ENCODE assay signal across 1 cellular context in the genomic region with DNA sequence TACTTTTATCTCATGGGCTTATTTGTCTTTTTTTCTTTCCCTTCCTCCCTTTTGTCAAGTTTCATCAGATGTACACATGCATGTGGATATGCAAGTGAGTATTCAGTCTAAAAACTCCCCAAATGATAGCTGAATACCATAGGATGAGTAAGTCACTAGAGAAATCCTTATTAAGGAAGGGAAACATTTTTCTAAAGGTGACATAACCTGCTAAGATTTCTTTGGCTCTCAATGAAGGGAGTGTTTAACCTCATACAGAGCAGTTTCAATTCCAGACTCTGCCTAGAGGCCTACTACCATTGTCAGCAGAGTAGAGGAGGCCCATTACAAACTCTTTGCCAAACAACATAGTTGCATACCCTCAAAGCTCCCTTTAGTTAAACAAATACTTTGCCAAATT.
TF ChIP-seq lines count a peak whose summit lies in the region.

No MANE protein-coding gene starts in this region.

TF ChIP-seq in SK-N-SH, 30 proteins besides CTCF, POLR2A, EP300 and RAD21 (continued from another document):
- TF ChIP-seq, protein P1, sequence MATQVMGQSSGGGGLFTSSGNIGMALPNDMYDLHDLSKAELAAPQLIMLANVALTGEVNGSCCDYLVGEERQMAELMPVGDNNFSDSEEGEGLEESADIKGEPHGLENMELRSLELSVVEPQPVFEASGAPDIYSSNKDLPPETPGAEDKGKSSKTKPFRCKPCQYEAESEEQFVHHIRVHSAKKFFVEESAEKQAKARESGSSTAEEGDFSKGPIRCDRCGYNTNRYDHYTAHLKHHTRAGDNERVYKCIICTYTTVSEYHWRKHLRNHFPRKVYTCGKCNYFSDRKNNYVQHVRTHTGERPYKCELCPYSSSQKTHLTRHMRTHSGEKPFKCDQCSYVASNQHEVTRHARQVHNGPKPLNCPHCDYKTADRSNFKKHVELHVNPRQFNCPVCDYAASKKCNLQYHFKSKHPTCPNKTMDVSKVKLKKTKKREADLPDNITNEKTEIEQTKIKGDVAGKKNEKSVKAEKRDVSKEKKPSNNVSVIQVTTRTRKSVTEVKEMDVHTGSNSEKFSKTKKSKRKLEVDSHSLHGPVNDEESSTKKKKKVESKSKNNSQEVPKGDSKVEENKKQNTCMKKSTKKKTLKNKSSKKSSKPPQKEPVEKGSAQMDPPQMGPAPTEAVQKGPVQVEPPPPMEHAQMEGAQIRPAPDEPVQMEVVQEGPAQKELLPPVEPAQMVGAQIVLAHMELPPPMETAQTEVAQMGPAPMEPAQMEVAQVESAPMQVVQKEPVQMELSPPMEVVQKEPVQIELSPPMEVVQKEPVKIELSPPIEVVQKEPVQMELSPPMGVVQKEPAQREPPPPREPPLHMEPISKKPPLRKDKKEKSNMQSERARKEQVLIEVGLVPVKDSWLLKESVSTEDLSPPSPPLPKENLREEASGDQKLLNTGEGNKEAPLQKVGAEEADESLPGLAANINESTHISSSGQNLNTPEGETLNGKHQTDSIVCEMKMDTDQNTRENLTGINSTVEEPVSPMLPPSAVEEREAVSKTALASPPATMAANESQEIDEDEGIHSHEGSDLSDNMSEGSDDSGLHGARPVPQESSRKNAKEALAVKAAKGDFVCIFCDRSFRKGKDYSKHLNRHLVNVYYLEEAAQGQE (IDR thresholded peaks at IDR 0.05; ENCODE audit: low read depth, low read length), result no peak
- TF ChIP-seq GATA2 (CRISPR knock-in tag; IDR thresholded peaks at IDR 0.05) (no peak), SMC3 (IDR thresholded peaks at IDR 0.05; ENCODE audit: low read depth, low read length) (no peak)
- TF ChIP-seq, protein P2, sequence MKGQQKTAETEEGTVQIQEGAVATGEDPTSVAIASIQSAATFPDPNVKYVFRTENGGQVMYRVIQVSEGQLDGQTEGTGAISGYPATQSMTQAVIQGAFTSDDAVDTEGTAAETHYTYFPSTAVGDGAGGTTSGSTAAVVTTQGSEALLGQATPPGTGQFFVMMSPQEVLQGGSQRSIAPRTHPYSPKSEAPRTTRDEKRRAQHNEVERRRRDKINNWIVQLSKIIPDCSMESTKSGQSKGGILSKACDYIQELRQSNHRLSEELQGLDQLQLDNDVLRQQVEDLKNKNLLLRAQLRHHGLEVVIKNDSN (IDR thresholded peaks at IDR 0.05; ENCODE audit: borderline replicate concordance, low read depth), result no peak
